Comparison of ENCODE assay signal across 14 cellular contexts in the genomic region with DNA sequence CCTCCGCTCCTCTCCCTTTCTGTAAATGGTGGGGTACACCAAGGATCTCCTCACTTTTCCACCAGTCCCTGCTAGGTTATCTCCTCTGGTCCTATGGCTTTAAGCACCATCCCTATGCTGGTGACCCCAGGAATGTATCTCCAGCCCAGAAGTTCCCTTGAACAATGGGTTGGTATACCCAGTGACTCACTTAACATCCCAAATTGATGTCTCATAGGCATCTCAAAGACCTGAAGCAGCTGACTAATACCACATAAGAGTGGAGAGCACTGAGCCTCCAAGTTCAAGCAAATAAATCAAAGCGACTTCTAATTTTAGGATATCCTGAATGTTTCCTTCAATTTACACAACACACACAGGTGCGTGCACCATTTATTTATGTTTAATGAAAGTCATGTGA. TPM values are rescaled to one million over a fixed set of nuclear protein-coding genes. Genes with fewer than 3 reads are reported as not detected.
DNase-seq lines count a peak whose midpoint lies in the region; ATAC-seq, FAIRE-seq and TF ChIP-seq lines count a peak whose summit lies in the region.
"Had no signal": no experiment of that assay in that cellular context is flagged by ENCODE, and none has a peak within 500 bp of the region (broad histone marks: within the 10 kb centered on the region; RNA-seq: fewer than 3 reads in every experiment).

No MANE protein-coding gene starts in this region.

- H3K4me2 ChIP-seq in A549: no peak overlapping the region

- DNase-seq in A549 (ENCODE audit: low read depth in 1 of 2, low spot score in 1 of 2) (peak; percentile 58 to 61), HFFc6 (peak; percentile 91), amniotic epithelial cell (ENCODE audit: low read depth) (peak; percentile 70), hepatic stellate cell (ENCODE audit: low spot score) (peak; percentile 40), endothelial cell (ENCODE audit: low spot score) (no peak), osteocyte (ENCODE audit: extremely low spot score, unreplicated experiment) (no peak)
- DNase-seq: AML-193; NCI-H2081; NK-92 treated with Interleukin-12 subunit alpha and Interleukin-12 subunit beta, amount 100 ng/mL, for 24 hours; transverse colon had no signal

- POLR2A ChIA-PET in A549 (lab: Yijun Ruan, JAX): no interaction called here

- no peak for FAIRE-seq in A549 (lab: Jason Lieb, UNC)

- CTCF ChIA-PET in A549 (lab: Yijun Ruan, JAX): interaction anchor here (0.6 to 2.2 kb wide), 4 partner anchors 50 to 146 kb away, joined by 3 to 10 read pairs (median 4); no protein-coding TSS in a partner anchor

- ATAC-seq in A549 (peak; percentile 93 to 96), GM18502 (IDR thresholded peaks at IDR 0.05; ENCODE audit: poor library complexity, unreplicated experiment) (no peak), HG03432 (IDR thresholded peaks at IDR 0.05; ENCODE audit: unreplicated experiment) (no peak)

- peak overlapping the region in 1 of 2 experiments; percentile 45; a peak in 2 of 6 replicates for H3K27ac ChIP-seq in A549
- H3K27ac ChIP-seq: skin epidermis, transverse colon had no signal

- H3K27ac Mint-ChIP-seq in HFFc6 (peak overlapping the region; percentile 73), endothelial cell (ENCODE audit: unreplicated experiment) (no peak overlapping the region), osteocyte (ENCODE audit: unreplicated experiment) (no peak overlapping the region)
- H3K27ac Mint-ChIP-seq: activated naive CD8-positive, alpha-beta T cell had no signal

- no peak overlapping the region for H3K4me3 ChIP-seq in A549
- H3K4me3 ChIP-seq: skin epidermis, transverse colon had no signal

- H3K36me3 Mint-ChIP-seq in HFFc6 (ENCODE audit: low read depth): peaks cover 5% of the 10 kb centered on the region; the same call in 1 of the 2 replicates
- no peaks in the 10 kb centered on the region for H3K36me3 Mint-ChIP-seq in endothelial cell (ENCODE audit: low read depth, unreplicated experiment)
- H3K36me3 Mint-ChIP-seq in osteocyte (ENCODE audit: unreplicated experiment): no peaks in the 10 kb centered on the region
- H3K36me3 Mint-ChIP-seq: activated naive CD8-positive, alpha-beta T cell had no signal

- peaks cover 12% of the 10 kb centered on the region; the same call in 2 of the 3 replicates for H3K4me1 ChIP-seq in A549

- TF ChIP-seq RAD21 in A549 (conservative IDR thresholded peaks at IDR 0.05 in 1 of 2, IDR thresholded peaks at IDR 0.05 in 1 of 2): no peak

- peaks cover 7% of the 10 kb centered on the region for H3K27me3 Mint-ChIP-seq in HFFc6 (ENCODE audit: insufficient read depth)
- H3K27me3 Mint-ChIP-seq in endothelial cell (ENCODE audit: unreplicated experiment): peaks cover 3% of the 10 kb centered on the region
- peaks cover 41% of the 10 kb centered on the region for H3K27me3 Mint-ChIP-seq in osteocyte (ENCODE audit: unreplicated experiment)

- TF ChIP-seq POLR2A in A549 (IDR thresholded peaks at IDR 0.05; ENCODE audit: low read length): no peak

- H3K4me1 Mint-ChIP-seq in HFFc6 (ENCODE audit: low read depth): peaks cover 45% of the 10 kb centered on the region
- H3K4me1 Mint-ChIP-seq in endothelial cell (ENCODE audit: unreplicated experiment): peaks cover 28% of the 10 kb centered on the region
- no peaks in the 10 kb centered on the region for H3K4me1 Mint-ChIP-seq in osteocyte (ENCODE audit: unreplicated experiment)

- no peak for TF ChIP-seq EP300 in A549 (IDR thresholded peaks at IDR 0.05)

- TF ChIP-seq CTCF in A549 (IDR thresholded peaks at IDR 0.05) (no peak), HFFc6 (IDR thresholded peaks at IDR 0.05) (no peak), endothelial cell (IDR thresholded peaks at IDR 0.05; ENCODE audit: unreplicated experiment) (no peak), osteocyte (IDR thresholded peaks at IDR 0.05) (no peak)

- 24% methylated on average over 3 of the region's 3 CpGs for WGBS in A549 (ENCODE audit: missing lambda C conversion rate)

- peaks cover 19% of the 10 kb centered on the region for H3K9me3 Mint-ChIP-seq in HFFc6
- H3K9me3 Mint-ChIP-seq in endothelial cell (ENCODE audit: unreplicated experiment): no peaks in the 10 kb centered on the region
- H3K9me3 Mint-ChIP-seq in osteocyte (ENCODE audit: unreplicated experiment): no peaks in the 10 kb centered on the region

- H3K4me3 Mint-ChIP-seq in HFFc6 (no peak overlapping the region), endothelial cell (ENCODE audit: unreplicated experiment) (no peak overlapping the region), osteocyte (ENCODE audit: unreplicated experiment) (no peak overlapping the region)
- H3K4me3 Mint-ChIP-seq: activated naive CD8-positive, alpha-beta T cell had no signal

- H3K9me3 ChIP-seq in A549: no peaks in the 10 kb centered on the region
- H3K9me3 ChIP-seq: transverse colon had no signal

TF ChIP-seq in A549, 52 proteins besides CTCF, POLR2A, EP300 and RAD21:
- no peak for TF ChIP-seq ESRRA (IDR thresholded peaks at IDR 0.05; ENCODE audit: borderline replicate concordance, low read length)
- no peak for TF ChIP-seq FOXS1 (CRISPR knock-in tag; IDR thresholded peaks at IDR 0.05)
- TF ChIP-seq EHF (CRISPR knock-in tag; IDR thresholded peaks at IDR 0.05): no peak
- TF ChIP-seq SREBF2 (IDR thresholded peaks at IDR 0.05): no peak
- no peak for TF ChIP-seq HOXB5 (CRISPR knock-in tag; IDR thresholded peaks at IDR 0.05)
- TF ChIP-seq HOXB13 (CRISPR knock-in tag; IDR thresholded peaks at IDR 0.05; ENCODE audit: low read depth): no peak
- no peak for TF ChIP-seq RCOR1 (IDR thresholded peaks at IDR 0.05; ENCODE audit: low read depth, low read length)
- TF ChIP-seq, protein P1, sequence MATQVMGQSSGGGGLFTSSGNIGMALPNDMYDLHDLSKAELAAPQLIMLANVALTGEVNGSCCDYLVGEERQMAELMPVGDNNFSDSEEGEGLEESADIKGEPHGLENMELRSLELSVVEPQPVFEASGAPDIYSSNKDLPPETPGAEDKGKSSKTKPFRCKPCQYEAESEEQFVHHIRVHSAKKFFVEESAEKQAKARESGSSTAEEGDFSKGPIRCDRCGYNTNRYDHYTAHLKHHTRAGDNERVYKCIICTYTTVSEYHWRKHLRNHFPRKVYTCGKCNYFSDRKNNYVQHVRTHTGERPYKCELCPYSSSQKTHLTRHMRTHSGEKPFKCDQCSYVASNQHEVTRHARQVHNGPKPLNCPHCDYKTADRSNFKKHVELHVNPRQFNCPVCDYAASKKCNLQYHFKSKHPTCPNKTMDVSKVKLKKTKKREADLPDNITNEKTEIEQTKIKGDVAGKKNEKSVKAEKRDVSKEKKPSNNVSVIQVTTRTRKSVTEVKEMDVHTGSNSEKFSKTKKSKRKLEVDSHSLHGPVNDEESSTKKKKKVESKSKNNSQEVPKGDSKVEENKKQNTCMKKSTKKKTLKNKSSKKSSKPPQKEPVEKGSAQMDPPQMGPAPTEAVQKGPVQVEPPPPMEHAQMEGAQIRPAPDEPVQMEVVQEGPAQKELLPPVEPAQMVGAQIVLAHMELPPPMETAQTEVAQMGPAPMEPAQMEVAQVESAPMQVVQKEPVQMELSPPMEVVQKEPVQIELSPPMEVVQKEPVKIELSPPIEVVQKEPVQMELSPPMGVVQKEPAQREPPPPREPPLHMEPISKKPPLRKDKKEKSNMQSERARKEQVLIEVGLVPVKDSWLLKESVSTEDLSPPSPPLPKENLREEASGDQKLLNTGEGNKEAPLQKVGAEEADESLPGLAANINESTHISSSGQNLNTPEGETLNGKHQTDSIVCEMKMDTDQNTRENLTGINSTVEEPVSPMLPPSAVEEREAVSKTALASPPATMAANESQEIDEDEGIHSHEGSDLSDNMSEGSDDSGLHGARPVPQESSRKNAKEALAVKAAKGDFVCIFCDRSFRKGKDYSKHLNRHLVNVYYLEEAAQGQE (IDR thresholded peaks at IDR 0.05): no peak
- no peak for TF ChIP-seq EHMT2 (IDR thresholded peaks at IDR 0.05; ENCODE audit: low read depth)
- peak; percentile 52 for TF ChIP-seq JUNB (IDR thresholded peaks at IDR 0.05)
- TF ChIP-seq GATA3 (IDR thresholded peaks at IDR 0.05; ENCODE audit: borderline replicate concordance): peak; percentile 30; the same call in 1 of the 2 replicates
- TF ChIP-seq, protein P2, sequence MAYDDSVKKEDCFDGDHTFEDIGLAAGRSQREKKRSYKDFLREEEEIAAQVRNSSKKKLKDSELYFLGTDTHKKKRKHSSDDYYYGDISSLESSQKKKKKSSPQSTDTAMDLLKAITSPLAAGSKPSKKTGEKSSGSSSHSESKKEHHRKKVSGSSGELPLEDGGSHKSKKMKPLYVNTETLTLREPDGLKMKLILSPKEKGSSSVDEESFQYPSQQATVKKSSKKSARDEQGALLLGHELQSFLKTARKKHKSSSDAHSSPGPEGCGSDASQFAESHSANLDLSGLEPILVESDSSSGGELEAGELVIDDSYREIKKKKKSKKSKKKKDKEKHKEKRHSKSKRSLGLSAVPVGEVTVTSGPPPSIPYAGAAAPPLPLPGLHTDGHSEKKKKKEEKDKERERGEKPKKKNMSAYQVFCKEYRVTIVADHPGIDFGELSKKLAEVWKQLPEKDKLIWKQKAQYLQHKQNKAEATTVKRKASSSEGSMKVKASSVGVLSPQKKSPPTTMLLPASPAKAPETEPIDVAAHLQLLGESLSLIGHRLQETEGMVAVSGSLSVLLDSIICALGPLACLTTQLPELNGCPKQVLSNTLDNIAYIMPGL (CRISPR knock-in tag; IDR thresholded peaks at IDR 0.05; ENCODE audit: borderline replicate concordance): no peak
- no peak for TF ChIP-seq ZFP36 (IDR thresholded peaks at IDR 0.05; ENCODE audit: borderline replicate concordance, partially characterized antibody)
- TF ChIP-seq FOSL2 (IDR thresholded peaks at IDR 0.05): 0 out of 2 replicates have a peak, but pooled peaks have one; percentile 33
- peak; percentile 78 for TF ChIP-seq FOSL2 (CRISPR knock-in tag; IDR thresholded peaks at IDR 0.05)
- TF ChIP-seq CBX2 (IDR thresholded peaks at IDR 0.05; ENCODE audit: borderline replicate concordance, low read depth): no peak
- TF ChIP-seq KDM5A (IDR thresholded peaks at IDR 0.05): no peak
- TF ChIP-seq FOSB (CRISPR knock-in tag; IDR thresholded peaks at IDR 0.05): no peak
- no peak for TF ChIP-seq MYC (IDR thresholded peaks at IDR 0.05; ENCODE audit: borderline replicate concordance, low read length)
- no peak for TF ChIP-seq TFCP2L1 (CRISPR knock-in tag; IDR thresholded peaks at IDR 0.05)

RNA-seq across cellular contexts. Expression of a gene that starts 48.3 kb away (rescaled TPM):
- polyA plus RNA-seq in A549 (2011; rRNA removed) (0.01 TPM in 1 of 2 replicates, not detected in the other), A549 (2017; fragmentation: RNase III; extraction: RNeasy Plus Mini Kit Qiagen cat#74134 plus additional on column Dnase treatment) (not detected in 3 replicates)
- not detected in 2 replicates for polyA plus RNA-seq in A549 (2012; cell fraction: cytosol; rRNA removed)
- not detected in 2 replicates for polyA plus RNA-seq in A549 (2012; cell fraction: nucleus; rRNA removed)
- not detected in 2 replicates for polyA minus RNA-seq in A549 (2011; rRNA and poly(A)+ RNA removed)
- not detected for total RNA-seq in HFFc6 (2021; fragmentation: NEBNext Ultra II Directional; extraction: Animal tissue kit (Norgen Biotek cat#: 25700))
- total RNA-seq in endothelial cell (ENCODE audit: unreplicated experiment) (not detected), osteocyte (not detected in 2 replicates)

Comparison
In these comparisons a context has a peak if more than half of its experiments do, and no peak if none do; other contexts are left out.
1. ATAC-seq: peak in A549 (2 of 2); none in GM18502 (single experiment) and HG03432 (single experiment).
2. DNase-seq: peak in A549 (2 of 2), HFFc6 (single experiment), amniotic epithelial cell (single experiment) and hepatic stellate cell (single experiment); none in endothelial cell (single experiment) and osteocyte (single experiment).